ENCODE assay signal across 1 cellular context in the genomic region with DNA sequence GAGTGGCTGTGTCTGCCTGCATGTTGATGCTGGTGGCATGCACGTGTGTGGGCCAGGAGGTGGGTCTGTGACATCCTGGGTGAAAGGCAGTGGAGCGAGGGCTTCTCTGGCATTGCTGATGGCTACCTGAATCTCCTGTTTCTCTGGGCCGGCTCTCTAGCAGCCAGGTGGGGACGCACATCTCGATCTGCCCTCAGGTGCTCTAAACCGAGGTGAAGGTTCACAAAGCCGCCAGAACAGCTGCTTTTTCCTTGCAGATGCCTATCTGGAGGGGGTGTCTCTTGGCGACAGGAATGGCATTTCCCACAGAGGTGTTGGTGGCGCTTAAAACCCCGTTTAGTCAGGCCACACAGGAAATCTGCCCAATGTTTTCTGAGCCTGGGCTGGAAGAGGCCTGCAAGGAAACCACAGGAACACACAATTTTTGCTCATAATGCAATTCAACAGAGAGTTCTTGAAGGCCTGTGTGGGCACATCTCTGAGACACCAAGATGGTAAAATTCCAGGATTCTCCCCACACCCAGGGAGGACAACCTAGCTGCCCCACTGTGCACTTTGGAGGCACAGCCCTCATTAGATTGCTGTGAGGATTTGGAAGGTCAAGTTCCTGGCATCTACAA.
TF ChIP-seq lines count a peak whose summit lies in the region.

No MANE protein-coding gene starts in this region.

TF ChIP-seq in GM23338, 12 proteins besides CTCF, POLR2A, EP300 and RAD21 (continued from another document):
- TF ChIP-seq, protein P1, sequence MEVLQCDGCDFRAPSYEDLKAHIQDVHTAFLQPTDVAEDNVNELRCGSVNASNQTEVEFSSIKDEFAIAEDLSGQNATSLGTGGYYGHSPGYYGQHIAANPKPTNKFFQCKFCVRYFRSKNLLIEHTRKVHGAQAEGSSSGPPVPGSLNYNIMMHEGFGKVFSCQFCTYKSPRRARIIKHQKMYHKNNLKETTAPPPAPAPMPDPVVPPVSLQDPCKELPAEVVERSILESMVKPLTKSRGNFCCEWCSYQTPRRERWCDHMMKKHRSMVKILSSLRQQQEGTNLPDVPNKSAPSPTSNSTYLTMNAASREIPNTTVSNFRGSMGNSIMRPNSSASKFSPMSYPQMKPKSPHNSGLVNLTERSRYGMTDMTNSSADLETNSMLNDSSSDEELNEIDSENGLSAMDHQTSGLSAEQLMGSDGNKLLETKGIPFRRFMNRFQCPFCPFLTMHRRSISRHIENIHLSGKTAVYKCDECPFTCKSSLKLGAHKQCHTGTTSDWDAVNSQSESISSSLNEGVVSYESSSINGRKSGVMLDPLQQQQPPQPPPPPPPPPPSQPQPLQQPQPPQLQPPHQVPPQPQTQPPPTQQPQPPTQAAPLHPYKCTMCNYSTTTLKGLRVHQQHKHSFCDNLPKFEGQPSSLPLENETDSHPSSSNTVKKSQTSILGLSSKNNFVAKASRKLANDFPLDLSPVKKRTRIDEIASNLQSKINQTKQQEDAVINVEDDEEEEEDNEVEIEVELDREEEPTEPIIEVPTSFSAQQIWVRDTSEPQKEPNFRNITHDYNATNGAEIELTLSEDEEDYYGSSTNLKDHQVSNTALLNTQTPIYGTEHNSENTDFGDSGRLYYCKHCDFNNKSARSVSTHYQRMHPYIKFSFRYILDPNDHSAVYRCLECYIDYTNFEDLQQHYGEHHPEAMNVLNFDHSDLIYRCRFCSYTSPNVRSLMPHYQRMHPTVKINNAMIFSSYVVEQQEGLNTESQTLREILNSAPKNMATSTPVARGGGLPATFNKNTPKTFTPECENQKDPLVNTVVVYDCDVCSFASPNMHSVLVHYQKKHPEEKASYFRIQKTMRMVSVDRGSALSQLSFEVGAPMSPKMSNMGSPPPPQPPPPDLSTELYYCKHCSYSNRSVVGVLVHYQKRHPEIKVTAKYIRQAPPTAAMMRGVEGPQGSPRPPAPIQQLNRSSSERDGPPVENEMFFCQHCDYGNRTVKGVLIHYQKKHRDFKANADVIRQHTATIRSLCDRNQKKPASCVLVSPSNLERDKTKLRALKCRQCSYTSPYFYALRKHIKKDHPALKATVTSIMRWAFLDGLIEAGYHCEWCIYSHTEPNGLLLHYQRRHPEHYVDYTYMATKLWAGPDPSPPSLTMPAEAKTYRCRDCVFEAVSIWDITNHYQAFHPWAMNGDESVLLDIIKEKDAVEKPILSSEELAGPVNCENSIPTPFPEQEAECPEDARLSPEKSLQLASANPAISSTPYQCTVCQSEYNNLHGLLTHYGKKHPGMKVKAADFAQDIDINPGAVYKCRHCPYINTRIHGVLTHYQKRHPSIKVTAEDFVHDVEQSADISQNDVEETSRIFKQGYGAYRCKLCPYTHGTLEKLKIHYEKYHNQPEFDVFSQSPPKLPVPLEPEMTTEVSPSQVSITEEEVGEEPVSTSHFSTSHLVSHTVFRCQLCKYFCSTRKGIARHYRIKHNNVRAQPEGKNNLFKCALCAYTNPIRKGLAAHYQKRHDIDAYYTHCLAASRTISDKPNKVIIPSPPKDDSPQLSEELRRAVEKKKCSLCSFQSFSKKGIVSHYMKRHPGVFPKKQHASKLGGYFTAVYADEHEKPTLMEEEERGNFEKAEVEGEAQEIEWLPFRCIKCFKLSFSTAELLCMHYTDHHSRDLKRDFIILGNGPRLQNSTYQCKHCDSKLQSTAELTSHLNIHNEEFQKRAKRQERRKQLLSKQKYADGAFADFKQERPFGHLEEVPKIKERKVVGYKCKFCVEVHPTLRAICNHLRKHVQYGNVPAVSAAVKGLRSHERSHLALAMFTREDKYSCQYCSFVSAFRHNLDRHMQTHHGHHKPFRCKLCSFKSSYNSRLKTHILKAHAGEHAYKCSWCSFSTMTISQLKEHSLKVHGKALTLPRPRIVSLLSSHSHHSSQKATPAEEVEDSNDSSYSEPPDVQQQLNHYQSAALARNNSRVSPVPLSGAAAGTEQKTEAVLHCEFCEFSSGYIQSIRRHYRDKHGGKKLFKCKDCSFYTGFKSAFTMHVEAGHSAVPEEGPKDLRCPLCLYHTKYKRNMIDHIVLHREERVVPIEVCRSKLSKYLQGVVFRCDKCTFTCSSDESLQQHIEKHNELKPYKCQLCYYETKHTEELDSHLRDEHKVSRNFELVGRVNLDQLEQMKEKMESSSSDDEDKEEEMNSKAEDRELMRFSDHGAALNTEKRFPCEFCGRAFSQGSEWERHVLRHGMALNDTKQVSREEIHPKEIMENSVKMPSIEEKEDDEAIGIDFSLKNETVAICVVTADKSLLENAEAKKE (CRISPR knock-in tag; IDR thresholded peaks at IDR 0.05): no peak
- TF ChIP-seq POLR2AphosphoS5 (IDR thresholded peaks at IDR 0.05; ENCODE audit: low read depth): no peak
- TF ChIP-seq CREB1 (CRISPR knock-in tag; IDR thresholded peaks at IDR 0.05; ENCODE audit: low read depth): no peak
- TF ChIP-seq, protein P2, sequence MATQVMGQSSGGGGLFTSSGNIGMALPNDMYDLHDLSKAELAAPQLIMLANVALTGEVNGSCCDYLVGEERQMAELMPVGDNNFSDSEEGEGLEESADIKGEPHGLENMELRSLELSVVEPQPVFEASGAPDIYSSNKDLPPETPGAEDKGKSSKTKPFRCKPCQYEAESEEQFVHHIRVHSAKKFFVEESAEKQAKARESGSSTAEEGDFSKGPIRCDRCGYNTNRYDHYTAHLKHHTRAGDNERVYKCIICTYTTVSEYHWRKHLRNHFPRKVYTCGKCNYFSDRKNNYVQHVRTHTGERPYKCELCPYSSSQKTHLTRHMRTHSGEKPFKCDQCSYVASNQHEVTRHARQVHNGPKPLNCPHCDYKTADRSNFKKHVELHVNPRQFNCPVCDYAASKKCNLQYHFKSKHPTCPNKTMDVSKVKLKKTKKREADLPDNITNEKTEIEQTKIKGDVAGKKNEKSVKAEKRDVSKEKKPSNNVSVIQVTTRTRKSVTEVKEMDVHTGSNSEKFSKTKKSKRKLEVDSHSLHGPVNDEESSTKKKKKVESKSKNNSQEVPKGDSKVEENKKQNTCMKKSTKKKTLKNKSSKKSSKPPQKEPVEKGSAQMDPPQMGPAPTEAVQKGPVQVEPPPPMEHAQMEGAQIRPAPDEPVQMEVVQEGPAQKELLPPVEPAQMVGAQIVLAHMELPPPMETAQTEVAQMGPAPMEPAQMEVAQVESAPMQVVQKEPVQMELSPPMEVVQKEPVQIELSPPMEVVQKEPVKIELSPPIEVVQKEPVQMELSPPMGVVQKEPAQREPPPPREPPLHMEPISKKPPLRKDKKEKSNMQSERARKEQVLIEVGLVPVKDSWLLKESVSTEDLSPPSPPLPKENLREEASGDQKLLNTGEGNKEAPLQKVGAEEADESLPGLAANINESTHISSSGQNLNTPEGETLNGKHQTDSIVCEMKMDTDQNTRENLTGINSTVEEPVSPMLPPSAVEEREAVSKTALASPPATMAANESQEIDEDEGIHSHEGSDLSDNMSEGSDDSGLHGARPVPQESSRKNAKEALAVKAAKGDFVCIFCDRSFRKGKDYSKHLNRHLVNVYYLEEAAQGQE (IDR thresholded peaks at IDR 0.05; ENCODE audit: unreplicated experiment): no peak
- TF ChIP-seq ZNF114 (CRISPR knock-in tag; IDR thresholded peaks at IDR 0.05): no peak
- TF ChIP-seq NANOG (IDR thresholded peaks at IDR 0.05; ENCODE audit: borderline replicate concordance): no peak
- TF ChIP-seq STAT1 (IDR thresholded peaks at IDR 0.05; ENCODE audit: unreplicated experiment): no peak
- TF ChIP-seq, protein P3, sequence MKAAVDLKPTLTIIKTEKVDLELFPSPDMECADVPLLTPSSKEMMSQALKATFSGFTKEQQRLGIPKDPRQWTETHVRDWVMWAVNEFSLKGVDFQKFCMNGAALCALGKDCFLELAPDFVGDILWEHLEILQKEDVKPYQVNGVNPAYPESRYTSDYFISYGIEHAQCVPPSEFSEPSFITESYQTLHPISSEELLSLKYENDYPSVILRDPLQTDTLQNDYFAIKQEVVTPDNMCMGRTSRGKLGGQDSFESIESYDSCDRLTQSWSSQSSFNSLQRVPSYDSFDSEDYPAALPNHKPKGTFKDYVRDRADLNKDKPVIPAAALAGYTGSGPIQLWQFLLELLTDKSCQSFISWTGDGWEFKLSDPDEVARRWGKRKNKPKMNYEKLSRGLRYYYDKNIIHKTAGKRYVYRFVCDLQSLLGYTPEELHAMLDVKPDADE (IDR thresholded peaks at IDR 0.05): no peak
